Comparison of ENCODE assay signal across 9 cellular contexts in genomic region chr12:57746025-57746424, GRCh38. TPM values are rescaled to one million over a fixed set of nuclear protein-coding genes. Genes with fewer than 3 reads are reported as not detected.
A peak's percentile ranks its signal among the peaks of the same experiment; 100 is the strongest.
DNase-seq lines count a peak whose midpoint lies in the region; ATAC-seq, FAIRE-seq and TF ChIP-seq lines count a peak whose summit lies in the region.
"Had no signal": no experiment of that assay in that cellular context is flagged by ENCODE, and none has a peak within 500 bp of the region (broad histone marks: within the 10 kb centered on the region; RNA-seq: fewer than 3 reads in every experiment).

No MANE protein-coding gene starts in this region.

- in situ Hi-C loops in HepG2 (cut with HindIII; ENCODE audit: extremely low pct_ligation_motif_present, low pct_unique_long_range_greater_than_20kb), result no loop called here

- no peaks in the 10 kb centered on the region for H3K9me1 ChIP-seq in keratinocyte (ENCODE audit: control insufficient read depth, extremely low read depth, insufficient read depth, low read length)

- H3K4me3 ChIP-seq in HepG2 (replicated peaks in 1 of 3; ENCODE audit: insufficient read depth in 1 of 3, low read depth in 2 of 3, low read length in 3 of 3) (peak overlapping the region in 2 of 3 experiments; percentile 63 to 80; a peak in 4 of 6 replicates), right lobe of liver (no peak overlapping the region), adipocyte (ENCODE audit: low read length) (peak overlapping the region; percentile 98), keratinocyte (ENCODE audit: control insufficient read depth in 2 of 3, extremely low read depth in 1 of 3, insufficient read depth in 2 of 3, low read depth in 1 of 3, low read length in 3 of 3) (peak overlapping the region; percentile 81 to 99 (median 97)), upper lobe of right lung (peak overlapping the region; percentile 75)

- no peak for ATAC-seq in HepG2
- ATAC-seq in right lobe of liver, result no peak
- ATAC-seq in upper lobe of right lung, result no peak

- dilution Hi-C loops in keratinocyte (cut with MboI; ENCODE audit: extremely low pct_ligation_motif_present, low sequenced_read_pairs), result loop anchor here (25.0 kb wide), 1 partner anchor 159 kb away; the partner anchor contains the start of gene PIP4K2C

- H4K20me1 ChIP-seq in HepG2 (ENCODE audit: insufficient read depth, low read length), result no peaks in the 10 kb centered on the region
- H4K20me1 ChIP-seq in keratinocyte (ENCODE audit: control insufficient read depth, extremely low read depth, insufficient read depth, low read length), result no peaks in the 10 kb centered on the region

- POLR2A ChIA-PET in HepG2 (lab: Yijun Ruan, JAX), result interaction anchor here (1.3 to 2.6 kb wide), 3 partner anchors 11 to 1665 kb away, joined by 3 to 23 read pairs (median 8); no protein-coding TSS in a partner anchor

- TF ChIP-seq RAD21 in HepG2 (CRISPR knock-in tag; IDR thresholded peaks at IDR 0.05), result no peak

- H3K4me2 ChIP-seq in HepG2 (ENCODE audit: low read depth, low read length) (peak overlapping the region; percentile 96), keratinocyte (ENCODE audit: control insufficient read depth, extremely low read depth, insufficient read depth, low read depth, low read length) (peak overlapping the region; percentile 94)

- CTCF ChIA-PET in HepG2 (lab: Yijun Ruan, JAX; ENCODE audit: low intra/inter-chr PET ratio, low total read pairs), result no interaction called here

- no TSS peak for BruUV-seq in HepG2 (replicated peaks; lab: Mats Ljungman, UMichigan)

- H2AFZ ChIP-seq in HepG2 (ENCODE audit: low read length), result no peak overlapping the region
- H2AFZ ChIP-seq in keratinocyte (ENCODE audit: control insufficient read depth, low read length), result no peak overlapping the region

- DNase-seq in HepG2 (ENCODE audit: low spot score) (no peak), right lobe of liver (no peak), adipocyte (ENCODE audit: low read depth) (no peak), keratinocyte (ENCODE audit: low read depth, low spot score) (no peak), upper lobe of right lung (no peak), NCI-H226 (no peak), activated gamma-delta T cell treated with Interleukin-2 at 50 U/mL for 16 hours (no peak), dedifferentiated amniotic fluid mesenchymal stem cell (ENCODE audit: extremely low spot score) (no peak)
- DNase-seq: NCI-H1436 had no signal

- 97% methylated on average over 3 of the region's 3 CpGs for WGBS in HepG2 (ENCODE audit: low lambda C conversion rate)
- 83% methylated on average over 3 of the region's 3 CpGs for WGBS in right lobe of liver (ENCODE audit: insufficient coverage, low coverage, low lambda C conversion rate, missing lambda C conversion rate)

- H3K27ac ChIP-seq in HepG2 (ENCODE audit: extremely low read length, insufficient read depth, low read length), result peak overlapping the region; percentile 94
- no peak overlapping the region for H3K27ac ChIP-seq in right lobe of liver
- peak overlapping the region; percentile 98 for H3K27ac ChIP-seq in keratinocyte (ENCODE audit: control insufficient read depth, insufficient read depth, low read length)
- H3K27ac ChIP-seq in upper lobe of right lung, result no peak overlapping the region

- intact Hi-C loops in HepG2 (cut with micrococcal nuclease; ENCODE audit: unreplicated experiment) (no loop called here), right lobe of liver (cut with DNase I) (no loop called here), upper lobe of right lung (cut with DNase I) (no loop called here)

- H3K9ac ChIP-seq in HepG2 (ENCODE audit: insufficient read depth, low read depth, low read length) (peak overlapping the region; percentile 94; the same call in 1 of the 2 replicates), adipocyte (ENCODE audit: low read length) (peak overlapping the region; percentile 98), keratinocyte (ENCODE audit: control insufficient read depth, extremely low read depth, insufficient read depth, low read length) (no peak overlapping the region)

- peaks cover 0 to 4% of the 10 kb centered on the region in 2 experiments; a peak in 2 of 5 replicates for H3K27me3 ChIP-seq in HepG2 (ENCODE audit: control insufficient read depth in 1 of 2, insufficient read depth in 2 of 2, low read length in 2 of 2)
- no peaks in the 10 kb centered on the region for H3K27me3 ChIP-seq in right lobe of liver
- H3K27me3 ChIP-seq in adipocyte (replicated peaks; ENCODE audit: control insufficient read depth, insufficient read depth, low read length), result peaks cover 6% of the 10 kb centered on the region
- peaks cover under 1% of the 10 kb centered on the region for H3K27me3 ChIP-seq in keratinocyte (ENCODE audit: control insufficient read depth, extremely low read depth, insufficient read depth, low read length)
- H3K27me3 ChIP-seq in upper lobe of right lung, result no peaks in the 10 kb centered on the region

- TF ChIP-seq EP300 in HepG2 (IDR thresholded peaks at IDR 0.05; ENCODE audit: low read depth in 2 of 2, low read length in 2 of 2) (no peak), HepG2 (CRISPR knock-in tag; IDR thresholded peaks at IDR 0.05; ENCODE audit: borderline replicate concordance) (no peak)

- FAIRE-seq in HepG2 (lab: Jason Lieb, UNC), result no peak
- no peak for FAIRE-seq in keratinocyte (lab: Jason Lieb, UNC)

- H3K4me1 ChIP-seq in HepG2 (ENCODE audit: insufficient read depth, low read length), result peaks cover 46% of the 10 kb centered on the region
- H3K4me1 ChIP-seq in right lobe of liver, result peaks cover 0 to 8% (median under 1%) of the 10 kb centered on the region in 4 donors
- peaks cover 24% of the 10 kb centered on the region for H3K4me1 ChIP-seq in adipocyte (ENCODE audit: control insufficient read depth, insufficient read depth, low read length)
- H3K4me1 ChIP-seq in keratinocyte (ENCODE audit: control insufficient read depth, extremely low read depth, insufficient read depth, low read length), result peaks cover 21% of the 10 kb centered on the region
- H3K4me1 ChIP-seq in upper lobe of right lung, result peaks cover 18% of the 10 kb centered on the region

- H3K9me3 ChIP-seq in HepG2 (ENCODE audit: low read length) (no peaks in the 10 kb centered on the region), right lobe of liver (no peaks in the 10 kb centered on the region), adipocyte (ENCODE audit: control insufficient read depth, low read length) (no peaks in the 10 kb centered on the region), keratinocyte (ENCODE audit: control insufficient read depth, low read depth, low read length) (no peaks in the 10 kb centered on the region), upper lobe of right lung (no peaks in the 10 kb centered on the region)

- H3K79me2 ChIP-seq in HepG2 (ENCODE audit: insufficient read depth, low read length) (peaks cover 20% of the 10 kb centered on the region), keratinocyte (ENCODE audit: control insufficient read depth, insufficient read depth, low read length) (peaks cover 23% of the 10 kb centered on the region)

- H3K36me3 ChIP-seq in HepG2 (replicated peaks in 1 of 2; ENCODE audit: control insufficient read depth in 1 of 2, insufficient read depth in 2 of 2, low read length in 2 of 2) (peaks cover 10 to 42% of the 10 kb centered on the region in 2 experiments), right lobe of liver (peaks cover 0 to 25% (median 13%) of the 10 kb centered on the region in 4 donors), adipocyte (ENCODE audit: control insufficient read depth, insufficient read depth, low read length, severe bottlenecking) (peaks cover 45% of the 10 kb centered on the region), keratinocyte (ENCODE audit: control insufficient read depth in 2 of 2, extremely low read depth in 1 of 2, insufficient read depth in 2 of 2, low read length in 2 of 2) (peaks cover 11 to 22% of the 10 kb centered on the region in 2 experiments), upper lobe of right lung (peaks cover 40% of the 10 kb centered on the region)

- TF ChIP-seq POLR2A in HepG2 (IDR thresholded peaks at IDR 0.05; ENCODE audit: insufficient read depth in 1 of 2, low read depth in 2 of 2, low read length in 2 of 2) (no peak), right lobe of liver (IDR thresholded peaks at IDR 0.05) (no peak)

- TF ChIP-seq CTCF in HepG2 (CRISPR knock-in tag; IDR thresholded peaks at IDR 0.05), result no peak
- TF ChIP-seq CTCF in right lobe of liver (IDR thresholded peaks at IDR 0.05), result no peak
- TF ChIP-seq CTCF in keratinocyte (optimal IDR thresholded peaks at IDR 0.05 in 1 of 3, IDR thresholded peaks at IDR 0.05 in 1 of 3, conservative IDR thresholded peaks at IDR 0.05 in 1 of 3; ENCODE audit: extremely low read depth in 1 of 3, insufficient read depth in 2 of 3, low read length in 3 of 3), result no peak
- TF ChIP-seq CTCF in upper lobe of right lung (IDR thresholded peaks at IDR 0.05), result no peak

RNA-seq across cellular contexts. Expression of gene TSPAN31, which starts 1.2 kb away (rescaled TPM):
- total RNA-seq in HepG2 (2016; rRNA removed; fragmentation: Illumina TruSeq; extraction: Trizol) (5.4 and 10.4 TPM in 2 replicates), right lobe of liver (10 to 100 TPM; 15.1 to 34.4 (median 20.6) TPM), upper lobe of right lung (39.9 TPM)
- total RNA-seq in HepG2 (2016; cell fraction: cytosol; rRNA removed; fragmentation: Illumina TruSeq; extraction: Trizol; ENCODE audit: low read depth), result 3.1 and 3.3 TPM in 2 replicates
- 7.8 and 11.5 TPM in 2 replicates for total RNA-seq in HepG2 (2016; cell fraction: insoluble cytoplasmic fraction; rRNA removed; fragmentation: Illumina TruSeq; extraction: Trizol)
- total RNA-seq in HepG2 (2016; cell fraction: membrane; rRNA removed; fragmentation: Illumina TruSeq; extraction: Trizol), result 6.1 and 6.3 TPM in 2 replicates
- 8.7 and 15.1 TPM in 2 replicates for total RNA-seq in HepG2 (2016; cell fraction: nucleus; rRNA removed; fragmentation: Illumina TruSeq; extraction: Trizol)
- polyA plus RNA-seq in HepG2 (2011; rRNA removed) (24.6 and 27.3 TPM in 2 replicates), keratinocyte (37.4 to 47.7 TPM (median 40.6 TPM) in 3 replicates)
- polyA plus RNA-seq in HepG2 (2011; cell fraction: cytosol; rRNA removed), result 19.3 and 22.2 TPM in 2 replicates
- polyA plus RNA-seq in HepG2 (2011; cell fraction: nucleus; rRNA removed), result 26.2 and 31.2 TPM in 2 replicates
- polyA plus RNA-seq in HepG2 (2012), result 17.1 and 17.8 TPM in 2 replicates
- polyA plus RNA-seq in HepG2 (2016; cell fraction: cytosol; fragmentation: Illumina TruSeq; extraction: Trizol; ENCODE audit: low read depth), result 3.2 and 4.3 TPM in 2 replicates
- 6.6 and 6.9 TPM in 2 replicates for polyA plus RNA-seq in HepG2 (2016; cell fraction: insoluble cytoplasmic fraction; fragmentation: Illumina TruSeq; extraction: Trizol; ENCODE audit: low read depth)
- polyA plus RNA-seq in HepG2 (2016; cell fraction: membrane; fragmentation: Illumina TruSeq; extraction: Trizol; ENCODE audit: low read depth), result 4.9 and 7.9 TPM in 2 replicates
- 22.0 and 24.1 TPM in 2 replicates for polyA plus RNA-seq in HepG2 (2016; cell fraction: nucleus; fragmentation: Illumina TruSeq; extraction: Trizol; ENCODE audit: insufficient read depth, low read depth)
- polyA minus RNA-seq in HepG2 (2011; rRNA and poly(A)+ RNA removed; ENCODE audit: low replicate concordance), result 8.6 and 23.9 TPM in 2 replicates
- polyA minus RNA-seq in HepG2 (2011; cell fraction: cytosol; rRNA and poly(A)+ RNA removed), result 5.8 and 8.3 TPM in 2 replicates
- 14.9 and 21.0 TPM in 2 replicates for polyA minus RNA-seq in HepG2 (2011; cell fraction: nucleus; rRNA and poly(A)+ RNA removed)
- polyA plus RNA-seq in keratinocyte (2011; ENCODE audit: low read depth), result 11.4 TPM
- 20.6 and 30.6 TPM in 2 replicates for polyA plus RNA-seq in keratinocyte (2011; cell fraction: cytosol; rRNA removed)
- 24.7 and 38.6 TPM in 2 replicates for polyA plus RNA-seq in keratinocyte (2011; cell fraction: nucleus; rRNA removed)
- 29.2 and 34.1 TPM in 2 replicates for polyA plus RNA-seq in keratinocyte (2012; ENCODE audit: low replicate concordance)
- 31.7 to 47.4 TPM (median 40.0 TPM) in 3 replicates for polyA minus RNA-seq in keratinocyte
- 26.3 TPM for polyA minus RNA-seq in keratinocyte (2011; cell fraction: cytosol; rRNA and poly(A)+ RNA removed)
- polyA minus RNA-seq in keratinocyte (2011; cell fraction: nucleus; rRNA and poly(A)+ RNA removed), result 14.8 and 23.6 TPM in 2 replicates

RNA-seq across cellular contexts. Expression of gene CDK4, which starts 6.1 kb away (rescaled TPM):
- total RNA-seq in HepG2 (2016; rRNA removed; fragmentation: Illumina TruSeq; extraction: Trizol) (209 and 255 TPM in 2 replicates), right lobe of liver (10 to 100 TPM; 23.3 to 47.3 (median 31.8) TPM), upper lobe of right lung (77.6 TPM)
- 114 and 177 TPM in 2 replicates for total RNA-seq in HepG2 (2016; cell fraction: cytosol; rRNA removed; fragmentation: Illumina TruSeq; extraction: Trizol; ENCODE audit: low read depth)
- 213 and 245 TPM in 2 replicates for total RNA-seq in HepG2 (2016; cell fraction: insoluble cytoplasmic fraction; rRNA removed; fragmentation: Illumina TruSeq; extraction: Trizol)
- 203 and 282 TPM in 2 replicates for total RNA-seq in HepG2 (2016; cell fraction: membrane; rRNA removed; fragmentation: Illumina TruSeq; extraction: Trizol)
- 105 and 134 TPM in 2 replicates for total RNA-seq in HepG2 (2016; cell fraction: nucleus; rRNA removed; fragmentation: Illumina TruSeq; extraction: Trizol)
- polyA plus RNA-seq in HepG2 (2011; rRNA removed) (171 and 191 TPM in 2 replicates), keratinocyte (146 to 176 TPM (median 153 TPM) in 3 replicates)
- polyA plus RNA-seq in HepG2 (2011; cell fraction: cytosol; rRNA removed), result 223 and 255 TPM in 2 replicates
- polyA plus RNA-seq in HepG2 (2011; cell fraction: nucleus; rRNA removed), result 58.2 and 58.6 TPM in 2 replicates
- 68.6 and 92.8 TPM in 2 replicates for polyA plus RNA-seq in HepG2 (2012)
- 148 and 226 TPM in 2 replicates for polyA plus RNA-seq in HepG2 (2016; cell fraction: cytosol; fragmentation: Illumina TruSeq; extraction: Trizol; ENCODE audit: low read depth)
- polyA plus RNA-seq in HepG2 (2016; cell fraction: insoluble cytoplasmic fraction; fragmentation: Illumina TruSeq; extraction: Trizol; ENCODE audit: low read depth), result 315 and 325 TPM in 2 replicates
- polyA plus RNA-seq in HepG2 (2016; cell fraction: membrane; fragmentation: Illumina TruSeq; extraction: Trizol; ENCODE audit: low read depth), result 208 and 297 TPM in 2 replicates
- polyA plus RNA-seq in HepG2 (2016; cell fraction: nucleus; fragmentation: Illumina TruSeq; extraction: Trizol; ENCODE audit: insufficient read depth, low read depth), result 175 and 177 TPM in 2 replicates
- 141 and 375 TPM in 2 replicates for polyA minus RNA-seq in HepG2 (2011; rRNA and poly(A)+ RNA removed; ENCODE audit: low replicate concordance)
- polyA minus RNA-seq in HepG2 (2011; cell fraction: cytosol; rRNA and poly(A)+ RNA removed), result 49.7 and 59.9 TPM in 2 replicates
- 72.6 and 80.6 TPM in 2 replicates for polyA minus RNA-seq in HepG2 (2011; cell fraction: nucleus; rRNA and poly(A)+ RNA removed)
- 45.4 TPM for polyA plus RNA-seq in keratinocyte (2011; ENCODE audit: low read depth)
- 120 and 126 TPM in 2 replicates for polyA plus RNA-seq in keratinocyte (2011; cell fraction: cytosol; rRNA removed)
- 61.6 and 74.2 TPM in 2 replicates for polyA plus RNA-seq in keratinocyte (2011; cell fraction: nucleus; rRNA removed)
- polyA plus RNA-seq in keratinocyte (2012; ENCODE audit: low replicate concordance), result 67.0 and 79.0 TPM in 2 replicates
- polyA minus RNA-seq in keratinocyte, result 92.1 to 131 TPM (median 124 TPM) in 3 replicates
- 107 TPM for polyA minus RNA-seq in keratinocyte (2011; cell fraction: cytosol; rRNA and poly(A)+ RNA removed)
- polyA minus RNA-seq in keratinocyte (2011; cell fraction: nucleus; rRNA and poly(A)+ RNA removed), result 22.1 and 23.2 TPM in 2 replicates

RNA-seq across cellular contexts. Expression of gene AGAP2, which starts 7.5 kb away (rescaled TPM):
- total RNA-seq in HepG2 (2016; rRNA removed; fragmentation: Illumina TruSeq; extraction: Trizol), result 0.38 and 0.81 TPM in 2 replicates
- 0.10 and 0.18 TPM in 2 replicates for total RNA-seq in HepG2 (2016; cell fraction: cytosol; rRNA removed; fragmentation: Illumina TruSeq; extraction: Trizol; ENCODE audit: low read depth)
- 0.45 and 0.91 TPM in 2 replicates for total RNA-seq in HepG2 (2016; cell fraction: insoluble cytoplasmic fraction; rRNA removed; fragmentation: Illumina TruSeq; extraction: Trizol)
- 0.24 and 0.49 TPM in 2 replicates for total RNA-seq in HepG2 (2016; cell fraction: membrane; rRNA removed; fragmentation: Illumina TruSeq; extraction: Trizol)
- 0.44 and 0.71 TPM in 2 replicates for total RNA-seq in HepG2 (2016; cell fraction: nucleus; rRNA removed; fragmentation: Illumina TruSeq; extraction: Trizol)
- polyA plus RNA-seq in HepG2 (2011; rRNA removed), result 0.45 and 0.73 TPM in 2 replicates
- polyA plus RNA-seq in HepG2 (2011; cell fraction: cytosol; rRNA removed), result 0.50 and 0.87 TPM in 2 replicates
- polyA plus RNA-seq in HepG2 (2011; cell fraction: nucleus; rRNA removed), result 1.0 and 1.5 TPM in 2 replicates
- polyA plus RNA-seq in HepG2 (2012), result 0.23 and 0.31 TPM in 2 replicates
- polyA plus RNA-seq in HepG2 (2016; cell fraction: cytosol; fragmentation: Illumina TruSeq; extraction: Trizol; ENCODE audit: low read depth), result 0.33 and 0.42 TPM in 2 replicates
- 0.57 and 0.95 TPM in 2 replicates for polyA plus RNA-seq in HepG2 (2016; cell fraction: insoluble cytoplasmic fraction; fragmentation: Illumina TruSeq; extraction: Trizol; ENCODE audit: low read depth)
- 0.10 and 0.23 TPM in 2 replicates for polyA plus RNA-seq in HepG2 (2016; cell fraction: membrane; fragmentation: Illumina TruSeq; extraction: Trizol; ENCODE audit: low read depth)
- 0.37 and 1.3 TPM in 2 replicates for polyA plus RNA-seq in HepG2 (2016; cell fraction: nucleus; fragmentation: Illumina TruSeq; extraction: Trizol; ENCODE audit: insufficient read depth, low read depth)
- polyA minus RNA-seq in HepG2 (2011; rRNA and poly(A)+ RNA removed; ENCODE audit: low replicate concordance), result 0.42 and 0.96 TPM in 2 replicates
- polyA minus RNA-seq in HepG2 (2011; cell fraction: cytosol; rRNA and poly(A)+ RNA removed), result 0.70 and 0.79 TPM in 2 replicates
- 0.90 and 1.5 TPM in 2 replicates for polyA minus RNA-seq in HepG2 (2011; cell fraction: nucleus; rRNA and poly(A)+ RNA removed)
- under 1 TPM; 0.26 to 0.87 (median 0.57) TPM for total RNA-seq in right lobe of liver
- polyA plus RNA-seq in keratinocyte, result 0.13 to 0.18 TPM (median 0.15 TPM) in 3 replicates
- polyA plus RNA-seq in keratinocyte (2011; ENCODE audit: low read depth), result not detected
- polyA plus RNA-seq in keratinocyte (2011; cell fraction: cytosol; rRNA removed), result 0.14 and 0.29 TPM in 2 replicates
- polyA plus RNA-seq in keratinocyte (2011; cell fraction: nucleus; rRNA removed), result 0.14 and 0.28 TPM in 2 replicates
- 0.10 and 0.32 TPM in 2 replicates for polyA plus RNA-seq in keratinocyte (2012; ENCODE audit: low replicate concordance)
- 0.07 to 0.59 TPM (median 0.42 TPM) in 3 replicates for polyA minus RNA-seq in keratinocyte
- polyA minus RNA-seq in keratinocyte (2011; cell fraction: cytosol; rRNA and poly(A)+ RNA removed), result not detected
- 0.16 and 0.53 TPM in 2 replicates for polyA minus RNA-seq in keratinocyte (2011; cell fraction: nucleus; rRNA and poly(A)+ RNA removed)
- 5.4 TPM for total RNA-seq in upper lobe of right lung

RNA-seq across cellular contexts. Expression of gene MARCHF9, which starts 8.9 kb away (rescaled TPM):
- total RNA-seq in HepG2 (2016; rRNA removed; fragmentation: Illumina TruSeq; extraction: Trizol) (2.7 and 5.7 TPM in 2 replicates), right lobe of liver (1 to 10 TPM; 2.1 to 3.9 (median 3.3) TPM), upper lobe of right lung (21.2 TPM)
- 3.9 and 5.1 TPM in 2 replicates for total RNA-seq in HepG2 (2016; cell fraction: cytosol; rRNA removed; fragmentation: Illumina TruSeq; extraction: Trizol; ENCODE audit: low read depth)
- total RNA-seq in HepG2 (2016; cell fraction: insoluble cytoplasmic fraction; rRNA removed; fragmentation: Illumina TruSeq; extraction: Trizol), result 3.4 and 4.7 TPM in 2 replicates
- total RNA-seq in HepG2 (2016; cell fraction: membrane; rRNA removed; fragmentation: Illumina TruSeq; extraction: Trizol), result 5.9 and 6.2 TPM in 2 replicates
- total RNA-seq in HepG2 (2016; cell fraction: nucleus; rRNA removed; fragmentation: Illumina TruSeq; extraction: Trizol), result 3.4 and 4.3 TPM in 2 replicates
- polyA plus RNA-seq in HepG2 (2011; rRNA removed) (9.6 and 14.5 TPM in 2 replicates), keratinocyte (10.9 to 17.0 TPM (median 12.4 TPM) in 3 replicates)
- 8.1 and 8.8 TPM in 2 replicates for polyA plus RNA-seq in HepG2 (2011; cell fraction: cytosol; rRNA removed)
- 15.5 and 17.5 TPM in 2 replicates for polyA plus RNA-seq in HepG2 (2011; cell fraction: nucleus; rRNA removed)
- 7.7 and 10.3 TPM in 2 replicates for polyA plus RNA-seq in HepG2 (2012)
- polyA plus RNA-seq in HepG2 (2016; cell fraction: cytosol; fragmentation: Illumina TruSeq; extraction: Trizol; ENCODE audit: low read depth), result 2.7 and 3.1 TPM in 2 replicates
- 5.0 and 8.0 TPM in 2 replicates for polyA plus RNA-seq in HepG2 (2016; cell fraction: insoluble cytoplasmic fraction; fragmentation: Illumina TruSeq; extraction: Trizol; ENCODE audit: low read depth)
- 5.8 TPM in 2 replicates for polyA plus RNA-seq in HepG2 (2016; cell fraction: membrane; fragmentation: Illumina TruSeq; extraction: Trizol; ENCODE audit: low read depth)
- 13.4 and 15.4 TPM in 2 replicates for polyA plus RNA-seq in HepG2 (2016; cell fraction: nucleus; fragmentation: Illumina TruSeq; extraction: Trizol; ENCODE audit: insufficient read depth, low read depth)
- 12.1 and 12.5 TPM in 2 replicates for polyA minus RNA-seq in HepG2 (2011; rRNA and poly(A)+ RNA removed; ENCODE audit: low replicate concordance)
- polyA minus RNA-seq in HepG2 (2011; cell fraction: cytosol; rRNA and poly(A)+ RNA removed), result 4.1 and 4.5 TPM in 2 replicates
- 3.7 and 5.3 TPM in 2 replicates for polyA minus RNA-seq in HepG2 (2011; cell fraction: nucleus; rRNA and poly(A)+ RNA removed)
- polyA plus RNA-seq in keratinocyte (2011; ENCODE audit: low read depth), result 4.9 TPM
- 9.6 and 13.5 TPM in 2 replicates for polyA plus RNA-seq in keratinocyte (2011; cell fraction: cytosol; rRNA removed)
- 16.9 and 17.9 TPM in 2 replicates for polyA plus RNA-seq in keratinocyte (2011; cell fraction: nucleus; rRNA removed)
- polyA plus RNA-seq in keratinocyte (2012; ENCODE audit: low replicate concordance), result 13.6 and 14.4 TPM in 2 replicates
- 13.7 to 27.7 TPM (median 18.3 TPM) in 3 replicates for polyA minus RNA-seq in keratinocyte
- 20.9 TPM for polyA minus RNA-seq in keratinocyte (2011; cell fraction: cytosol; rRNA and poly(A)+ RNA removed)
- polyA minus RNA-seq in keratinocyte (2011; cell fraction: nucleus; rRNA and poly(A)+ RNA removed), result 4.5 and 8.8 TPM in 2 replicates

RNA-seq across cellular contexts. Expression of gene CYP27B1, which starts 20.9 kb away (rescaled TPM):
- 0.97 and 2.3 TPM in 2 replicates for total RNA-seq in HepG2 (2016; rRNA removed; fragmentation: Illumina TruSeq; extraction: Trizol)
- 0.51 and 0.53 TPM in 2 replicates for total RNA-seq in HepG2 (2016; cell fraction: cytosol; rRNA removed; fragmentation: Illumina TruSeq; extraction: Trizol; ENCODE audit: low read depth)
- total RNA-seq in HepG2 (2016; cell fraction: insoluble cytoplasmic fraction; rRNA removed; fragmentation: Illumina TruSeq; extraction: Trizol), result 0.70 and 2.8 TPM in 2 replicates
- total RNA-seq in HepG2 (2016; cell fraction: membrane; rRNA removed; fragmentation: Illumina TruSeq; extraction: Trizol), result 0.79 and 0.83 TPM in 2 replicates
- total RNA-seq in HepG2 (2016; cell fraction: nucleus; rRNA removed; fragmentation: Illumina TruSeq; extraction: Trizol), result 4.1 and 5.2 TPM in 2 replicates
- 3.0 and 3.4 TPM in 2 replicates for polyA plus RNA-seq in HepG2 (2011; rRNA removed)
- 0.86 and 1.2 TPM in 2 replicates for polyA plus RNA-seq in HepG2 (2011; cell fraction: cytosol; rRNA removed)
- 19.6 and 23.7 TPM in 2 replicates for polyA plus RNA-seq in HepG2 (2011; cell fraction: nucleus; rRNA removed)
- 1.4 and 2.3 TPM in 2 replicates for polyA plus RNA-seq in HepG2 (2012)
- polyA plus RNA-seq in HepG2 (2016; cell fraction: cytosol; fragmentation: Illumina TruSeq; extraction: Trizol; ENCODE audit: low read depth), result 0.29 and 0.36 TPM in 2 replicates
- polyA plus RNA-seq in HepG2 (2016; cell fraction: insoluble cytoplasmic fraction; fragmentation: Illumina TruSeq; extraction: Trizol; ENCODE audit: low read depth), result 1.1 and 1.2 TPM in 2 replicates
- 0.59 and 0.77 TPM in 2 replicates for polyA plus RNA-seq in HepG2 (2016; cell fraction: membrane; fragmentation: Illumina TruSeq; extraction: Trizol; ENCODE audit: low read depth)
- 6.9 and 9.0 TPM in 2 replicates for polyA plus RNA-seq in HepG2 (2016; cell fraction: nucleus; fragmentation: Illumina TruSeq; extraction: Trizol; ENCODE audit: insufficient read depth, low read depth)
- polyA minus RNA-seq in HepG2 (2011; rRNA and poly(A)+ RNA removed; ENCODE audit: low replicate concordance), result 5.9 and 7.2 TPM in 2 replicates
- polyA minus RNA-seq in HepG2 (2011; cell fraction: cytosol; rRNA and poly(A)+ RNA removed), result 0.40 and 1.9 TPM in 2 replicates
- 15.7 and 19.3 TPM in 2 replicates for polyA minus RNA-seq in HepG2 (2011; cell fraction: nucleus; rRNA and poly(A)+ RNA removed)
- 1 to 10 TPM in 3 of 6 experiments, under 1 TPM in 3; 0.25 to 1.4 (median 0.81) TPM for total RNA-seq in right lobe of liver
- polyA plus RNA-seq in keratinocyte, result 19.0 to 40.5 TPM (median 33.6 TPM) in 3 replicates
- polyA plus RNA-seq in keratinocyte (2011; ENCODE audit: low read depth), result 2.2 TPM
- polyA plus RNA-seq in keratinocyte (2011; cell fraction: cytosol; rRNA removed), result 19.7 and 19.8 TPM in 2 replicates
- polyA plus RNA-seq in keratinocyte (2011; cell fraction: nucleus; rRNA removed), result 43.4 and 50.3 TPM in 2 replicates
- polyA plus RNA-seq in keratinocyte (2012; ENCODE audit: low replicate concordance), result 5.4 and 33.7 TPM in 2 replicates
- 14.0 to 33.1 TPM (median 26.7 TPM) in 3 replicates for polyA minus RNA-seq in keratinocyte
- 30.1 TPM for polyA minus RNA-seq in keratinocyte (2011; cell fraction: cytosol; rRNA and poly(A)+ RNA removed)
- 13.7 and 14.6 TPM in 2 replicates for polyA minus RNA-seq in keratinocyte (2011; cell fraction: nucleus; rRNA and poly(A)+ RNA removed)
- 2.0 TPM for total RNA-seq in upper lobe of right lung

Comparison
In these comparisons a context has a peak if more than half of its experiments do, and no peak if none do; other contexts are left out.
1. H3K27ac ChIP-seq: peak in HepG2 (single experiment) and keratinocyte (single experiment); none in right lobe of liver (0 of 3) and upper lobe of right lung (single experiment).
2. H3K4me3 ChIP-seq: peak in HepG2 (2 of 3), adipocyte (single experiment), keratinocyte (3 of 3) and upper lobe of right lung (single experiment); none in right lobe of liver (0 of 3).